In the genomic region with DNA sequence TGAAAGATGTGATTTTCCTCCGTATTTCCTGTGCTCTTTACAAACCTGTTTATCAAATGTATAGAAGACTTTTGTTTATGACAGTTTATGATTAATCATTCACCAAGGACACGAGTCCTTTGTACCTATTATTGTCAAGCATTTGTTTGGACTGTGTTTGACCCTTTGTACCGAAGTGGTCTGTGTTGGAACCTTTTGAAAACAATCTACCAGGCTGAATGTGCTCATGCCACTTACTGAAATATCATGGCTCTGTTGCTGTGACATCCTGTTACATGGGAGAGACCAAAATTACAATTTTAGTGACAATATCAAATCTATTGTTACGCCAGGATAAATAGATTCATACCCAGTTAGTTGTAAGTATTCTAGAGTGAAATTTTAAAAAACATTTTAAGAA, we compare ENCODE assay signal across 1 cellular context.
TF ChIP-seq lines count a peak whose summit lies in the region.

No MANE protein-coding gene starts in this region.

TF ChIP-seq in HepG2, 621 proteins besides CTCF, POLR2A, EP300 and RAD21 (continued from another document and continues in another):
- TF ChIP-seq, protein P1, sequence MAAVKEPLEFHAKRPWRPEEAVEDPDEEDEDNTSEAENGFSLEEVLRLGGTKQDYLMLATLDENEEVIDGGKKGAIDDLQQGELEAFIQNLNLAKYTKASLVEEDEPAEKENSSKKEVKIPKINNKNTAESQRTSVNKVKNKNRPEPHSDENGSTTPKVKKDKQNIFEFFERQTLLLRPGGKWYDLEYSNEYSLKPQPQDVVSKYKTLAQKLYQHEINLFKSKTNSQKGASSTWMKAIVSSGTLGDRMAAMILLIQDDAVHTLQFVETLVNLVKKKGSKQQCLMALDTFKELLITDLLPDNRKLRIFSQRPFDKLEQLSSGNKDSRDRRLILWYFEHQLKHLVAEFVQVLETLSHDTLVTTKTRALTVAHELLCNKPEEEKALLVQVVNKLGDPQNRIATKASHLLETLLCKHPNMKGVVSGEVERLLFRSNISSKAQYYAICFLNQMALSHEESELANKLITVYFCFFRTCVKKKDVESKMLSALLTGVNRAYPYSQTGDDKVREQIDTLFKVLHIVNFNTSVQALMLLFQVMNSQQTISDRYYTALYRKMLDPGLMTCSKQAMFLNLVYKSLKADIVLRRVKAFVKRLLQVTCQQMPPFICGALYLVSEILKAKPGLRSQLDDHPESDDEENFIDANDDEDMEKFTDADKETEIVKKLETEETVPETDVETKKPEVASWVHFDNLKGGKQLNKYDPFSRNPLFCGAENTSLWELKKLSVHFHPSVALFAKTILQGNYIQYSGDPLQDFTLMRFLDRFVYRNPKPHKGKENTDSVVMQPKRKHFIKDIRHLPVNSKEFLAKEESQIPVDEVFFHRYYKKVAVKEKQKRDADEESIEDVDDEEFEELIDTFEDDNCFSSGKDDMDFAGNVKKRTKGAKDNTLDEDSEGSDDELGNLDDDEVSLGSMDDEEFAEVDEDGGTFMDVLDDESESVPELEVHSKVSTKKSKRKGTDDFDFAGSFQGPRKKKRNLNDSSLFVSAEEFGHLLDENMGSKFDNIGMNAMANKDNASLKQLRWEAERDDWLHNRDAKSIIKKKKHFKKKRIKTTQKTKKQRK (IDR thresholded peaks at IDR 0.05; ENCODE audit: low read length), result no peak
- TF ChIP-seq TEAD3 (CRISPR knock-in tag; optimal IDR thresholded peaks at IDR 0.05; ENCODE audit: borderline replicate concordance) (no peak), ZNF224 (CRISPR knock-in tag; IDR thresholded peaks at IDR 0.05) (no peak), ARID2 (CRISPR knock-in tag; IDR thresholded peaks at IDR 0.05; ENCODE audit: borderline replicate concordance) (no peak), ZNF839 (CRISPR knock-in tag; IDR thresholded peaks at IDR 0.05; ENCODE audit: borderline replicate concordance) (no peak), EHMT2 (IDR thresholded peaks at IDR 0.05; ENCODE audit: borderline replicate concordance, low read depth, low read length) (peak; percentile 39; the same call in 1 of the 2 replicates), GTF3A (CRISPR knock-in tag; conservative IDR thresholded peaks at IDR 0.05) (no peak), SAP130 (CRISPR knock-in tag; IDR thresholded peaks at IDR 0.05; ENCODE audit: low read depth) (peak; percentile 24; the same call in 1 of the 2 replicates), GFI1 (CRISPR knock-in tag; IDR thresholded peaks at IDR 0.05; ENCODE audit: borderline replicate concordance) (no peak), ZNF326 (CRISPR knock-in tag; IDR thresholded peaks at IDR 0.05; ENCODE audit: borderline replicate concordance) (no peak), ZNF768 (CRISPR knock-in tag; IDR thresholded peaks at IDR 0.05) (no peak), ZNF75D (CRISPR knock-in tag; IDR thresholded peaks at IDR 0.05; ENCODE audit: borderline replicate concordance) (no peak), ZFP62 (CRISPR knock-in tag; IDR thresholded peaks at IDR 0.05) (no peak), YEATS4 (CRISPR knock-in tag; IDR thresholded peaks at IDR 0.05; ENCODE audit: borderline replicate concordance) (peak; percentile 43; the same call in 1 of the 2 replicates), ZNF790 (CRISPR knock-in tag; IDR thresholded peaks at IDR 0.05; ENCODE audit: borderline replicate concordance) (no peak), SOX6 (IDR thresholded peaks at IDR 0.05) (no peak), SOX6 (CRISPR knock-in tag; IDR thresholded peaks at IDR 0.05) (peak; percentile 96), TAF15 (IDR thresholded peaks at IDR 0.05; ENCODE audit: low read depth, low read length, poor library complexity, severe bottlenecking) (no peak), ZNF251 (CRISPR knock-in tag; IDR thresholded peaks at IDR 0.05) (no peak), SIX4 (CRISPR knock-in tag; IDR thresholded peaks at IDR 0.05) (no peak), ARNTL (CRISPR knock-in tag; IDR thresholded peaks at IDR 0.05) (no peak), BCL6 (CRISPR knock-in tag; IDR thresholded peaks at IDR 0.05) (no peak), NCOA1 (CRISPR knock-in tag; IDR thresholded peaks at IDR 0.05) (no peak), HDAC2 (CRISPR knock-in tag; IDR thresholded peaks at IDR 0.05) (peak; percentile 19; the same call in 1 of the 2 replicates), ZNF546 (CRISPR knock-in tag; conservative IDR thresholded peaks at IDR 0.05) (no peak), SPEN (CRISPR knock-in tag; IDR thresholded peaks at IDR 0.05; ENCODE audit: low read depth) (no peak), TGIF2 (CRISPR knock-in tag; IDR thresholded peaks at IDR 0.05) (no peak), KLF6 (CRISPR knock-in tag; IDR thresholded peaks at IDR 0.05) (no peak), FOXA3 (CRISPR knock-in tag; IDR thresholded peaks at IDR 0.05) (peak; percentile 62), SCMH1 (CRISPR knock-in tag; IDR thresholded peaks at IDR 0.05; ENCODE audit: borderline replicate concordance) (no peak), MYC (CRISPR knock-in tag; IDR thresholded peaks at IDR 0.05; ENCODE audit: borderline replicate concordance) (no peak)
- TF ChIP-seq, protein P2, sequence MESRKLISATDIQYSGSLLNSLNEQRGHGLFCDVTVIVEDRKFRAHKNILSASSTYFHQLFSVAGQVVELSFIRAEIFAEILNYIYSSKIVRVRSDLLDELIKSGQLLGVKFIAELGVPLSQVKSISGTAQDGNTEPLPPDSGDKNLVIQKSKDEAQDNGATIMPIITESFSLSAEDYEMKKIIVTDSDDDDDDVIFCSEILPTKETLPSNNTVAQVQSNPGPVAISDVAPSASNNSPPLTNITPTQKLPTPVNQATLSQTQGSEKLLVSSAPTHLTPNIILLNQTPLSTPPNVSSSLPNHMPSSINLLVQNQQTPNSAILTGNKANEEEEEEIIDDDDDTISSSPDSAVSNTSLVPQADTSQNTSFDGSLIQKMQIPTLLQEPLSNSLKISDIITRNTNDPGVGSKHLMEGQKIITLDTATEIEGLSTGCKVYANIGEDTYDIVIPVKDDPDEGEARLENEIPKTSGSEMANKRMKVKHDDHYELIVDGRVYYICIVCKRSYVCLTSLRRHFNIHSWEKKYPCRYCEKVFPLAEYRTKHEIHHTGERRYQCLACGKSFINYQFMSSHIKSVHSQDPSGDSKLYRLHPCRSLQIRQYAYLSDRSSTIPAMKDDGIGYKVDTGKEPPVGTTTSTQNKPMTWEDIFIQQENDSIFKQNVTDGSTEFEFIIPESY (CRISPR knock-in tag; IDR thresholded peaks at IDR 0.05), result no peak
- TF ChIP-seq, protein P3, sequence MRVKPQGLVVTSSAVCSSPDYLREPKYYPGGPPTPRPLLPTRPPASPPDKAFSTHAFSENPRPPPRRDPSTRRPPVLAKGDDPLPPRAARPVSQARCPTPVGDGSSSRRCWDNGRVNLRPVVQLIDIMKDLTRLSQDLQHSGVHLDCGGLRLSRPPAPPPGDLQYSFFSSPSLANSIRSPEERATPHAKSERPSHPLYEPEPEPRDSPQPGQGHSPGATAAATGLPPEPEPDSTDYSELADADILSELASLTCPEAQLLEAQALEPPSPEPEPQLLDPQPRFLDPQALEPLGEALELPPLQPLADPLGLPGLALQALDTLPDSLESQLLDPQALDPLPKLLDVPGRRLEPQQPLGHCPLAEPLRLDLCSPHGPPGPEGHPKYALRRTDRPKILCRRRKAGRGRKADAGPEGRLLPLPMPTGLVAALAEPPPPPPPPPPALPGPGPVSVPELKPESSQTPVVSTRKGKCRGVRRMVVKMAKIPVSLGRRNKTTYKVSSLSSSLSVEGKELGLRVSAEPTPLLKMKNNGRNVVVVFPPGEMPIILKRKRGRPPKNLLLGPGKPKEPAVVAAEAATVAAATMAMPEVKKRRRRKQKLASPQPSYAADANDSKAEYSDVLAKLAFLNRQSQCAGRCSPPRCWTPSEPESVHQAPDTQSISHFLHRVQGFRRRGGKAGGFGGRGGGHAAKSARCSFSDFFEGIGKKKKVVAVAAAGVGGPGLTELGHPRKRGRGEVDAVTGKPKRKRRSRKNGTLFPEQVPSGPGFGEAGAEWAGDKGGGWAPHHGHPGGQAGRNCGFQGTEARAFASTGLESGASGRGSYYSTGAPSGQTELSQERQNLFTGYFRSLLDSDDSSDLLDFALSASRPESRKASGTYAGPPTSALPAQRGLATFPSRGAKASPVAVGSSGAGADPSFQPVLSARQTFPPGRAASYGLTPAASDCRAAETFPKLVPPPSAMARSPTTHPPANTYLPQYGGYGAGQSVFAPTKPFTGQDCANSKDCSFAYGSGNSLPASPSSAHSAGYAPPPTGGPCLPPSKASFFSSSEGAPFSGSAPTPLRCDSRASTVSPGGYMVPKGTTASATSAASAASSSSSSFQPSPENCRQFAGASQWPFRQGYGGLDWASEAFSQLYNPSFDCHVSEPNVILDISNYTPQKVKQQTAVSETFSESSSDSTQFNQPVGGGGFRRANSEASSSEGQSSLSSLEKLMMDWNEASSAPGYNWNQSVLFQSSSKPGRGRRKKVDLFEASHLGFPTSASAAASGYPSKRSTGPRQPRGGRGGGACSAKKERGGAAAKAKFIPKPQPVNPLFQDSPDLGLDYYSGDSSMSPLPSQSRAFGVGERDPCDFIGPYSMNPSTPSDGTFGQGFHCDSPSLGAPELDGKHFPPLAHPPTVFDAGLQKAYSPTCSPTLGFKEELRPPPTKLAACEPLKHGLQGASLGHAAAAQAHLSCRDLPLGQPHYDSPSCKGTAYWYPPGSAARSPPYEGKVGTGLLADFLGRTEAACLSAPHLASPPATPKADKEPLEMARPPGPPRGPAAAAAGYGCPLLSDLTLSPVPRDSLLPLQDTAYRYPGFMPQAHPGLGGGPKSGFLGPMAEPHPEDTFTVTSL (CRISPR knock-in tag; IDR thresholded peaks at IDR 0.05; ENCODE audit: borderline replicate concordance), result peak; percentile 73; the same call in 1 of the 2 replicates
- TF ChIP-seq, protein P4, sequence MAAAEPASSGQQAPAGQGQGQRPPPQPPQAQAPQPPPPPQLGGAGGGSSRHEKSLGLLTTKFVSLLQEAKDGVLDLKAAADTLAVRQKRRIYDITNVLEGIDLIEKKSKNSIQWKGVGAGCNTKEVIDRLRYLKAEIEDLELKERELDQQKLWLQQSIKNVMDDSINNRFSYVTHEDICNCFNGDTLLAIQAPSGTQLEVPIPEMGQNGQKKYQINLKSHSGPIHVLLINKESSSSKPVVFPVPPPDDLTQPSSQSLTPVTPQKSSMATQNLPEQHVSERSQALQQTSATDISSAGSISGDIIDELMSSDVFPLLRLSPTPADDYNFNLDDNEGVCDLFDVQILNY (CRISPR knock-in tag; conservative IDR thresholded peaks at IDR 0.05), result no peak
- TF ChIP-seq, protein P5, sequence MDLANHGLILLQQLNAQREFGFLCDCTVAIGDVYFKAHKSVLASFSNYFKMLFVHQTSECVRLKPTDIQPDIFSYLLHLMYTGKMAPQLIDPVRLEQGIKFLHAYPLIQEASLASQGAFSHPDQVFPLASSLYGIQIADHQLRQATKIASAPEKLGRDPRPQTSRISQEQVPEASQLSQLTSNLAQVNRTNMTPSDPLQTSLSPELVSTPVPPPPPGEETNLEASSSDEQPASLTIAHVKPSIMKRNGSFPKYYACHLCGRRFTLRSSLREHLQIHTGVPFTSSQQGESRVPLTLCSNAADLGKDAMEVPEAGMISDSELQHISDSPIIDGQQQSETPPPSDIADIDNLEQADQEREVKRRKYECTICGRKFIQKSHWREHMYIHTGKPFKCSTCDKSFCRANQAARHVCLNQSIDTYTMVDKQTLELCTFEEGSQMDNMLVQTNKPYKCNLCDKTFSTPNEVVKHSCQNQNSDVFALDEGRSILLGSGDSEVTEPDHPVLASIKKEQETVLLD (CRISPR knock-in tag; IDR thresholded peaks at IDR 0.05; ENCODE audit: low read depth), result no peak
- TF ChIP-seq, protein P6, sequence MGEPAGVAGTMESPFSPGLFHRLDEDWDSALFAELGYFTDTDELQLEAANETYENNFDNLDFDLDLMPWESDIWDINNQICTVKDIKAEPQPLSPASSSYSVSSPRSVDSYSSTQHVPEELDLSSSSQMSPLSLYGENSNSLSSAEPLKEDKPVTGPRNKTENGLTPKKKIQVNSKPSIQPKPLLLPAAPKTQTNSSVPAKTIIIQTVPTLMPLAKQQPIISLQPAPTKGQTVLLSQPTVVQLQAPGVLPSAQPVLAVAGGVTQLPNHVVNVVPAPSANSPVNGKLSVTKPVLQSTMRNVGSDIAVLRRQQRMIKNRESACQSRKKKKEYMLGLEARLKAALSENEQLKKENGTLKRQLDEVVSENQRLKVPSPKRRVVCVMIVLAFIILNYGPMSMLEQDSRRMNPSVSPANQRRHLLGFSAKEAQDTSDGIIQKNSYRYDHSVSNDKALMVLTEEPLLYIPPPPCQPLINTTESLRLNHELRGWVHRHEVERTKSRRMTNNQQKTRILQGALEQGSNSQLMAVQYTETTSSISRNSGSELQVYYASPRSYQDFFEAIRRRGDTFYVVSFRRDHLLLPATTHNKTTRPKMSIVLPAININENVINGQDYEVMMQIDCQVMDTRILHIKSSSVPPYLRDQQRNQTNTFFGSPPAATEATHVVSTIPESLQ (CRISPR knock-in tag; conservative IDR thresholded peaks at IDR 0.05), result no peak
- TF ChIP-seq, protein P7, sequence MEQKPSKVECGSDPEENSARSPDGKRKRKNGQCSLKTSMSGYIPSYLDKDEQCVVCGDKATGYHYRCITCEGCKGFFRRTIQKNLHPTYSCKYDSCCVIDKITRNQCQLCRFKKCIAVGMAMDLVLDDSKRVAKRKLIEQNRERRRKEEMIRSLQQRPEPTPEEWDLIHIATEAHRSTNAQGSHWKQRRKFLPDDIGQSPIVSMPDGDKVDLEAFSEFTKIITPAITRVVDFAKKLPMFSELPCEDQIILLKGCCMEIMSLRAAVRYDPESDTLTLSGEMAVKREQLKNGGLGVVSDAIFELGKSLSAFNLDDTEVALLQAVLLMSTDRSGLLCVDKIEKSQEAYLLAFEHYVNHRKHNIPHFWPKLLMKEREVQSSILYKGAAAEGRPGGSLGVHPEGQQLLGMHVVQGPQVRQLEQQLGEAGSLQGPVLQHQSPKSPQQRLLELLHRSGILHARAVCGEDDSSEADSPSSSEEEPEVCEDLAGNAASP (CRISPR knock-in tag; IDR thresholded peaks at IDR 0.05; ENCODE audit: borderline replicate concordance), result no peak
